ENCODE assay signal across 5 cellular contexts in the genomic region with DNA sequence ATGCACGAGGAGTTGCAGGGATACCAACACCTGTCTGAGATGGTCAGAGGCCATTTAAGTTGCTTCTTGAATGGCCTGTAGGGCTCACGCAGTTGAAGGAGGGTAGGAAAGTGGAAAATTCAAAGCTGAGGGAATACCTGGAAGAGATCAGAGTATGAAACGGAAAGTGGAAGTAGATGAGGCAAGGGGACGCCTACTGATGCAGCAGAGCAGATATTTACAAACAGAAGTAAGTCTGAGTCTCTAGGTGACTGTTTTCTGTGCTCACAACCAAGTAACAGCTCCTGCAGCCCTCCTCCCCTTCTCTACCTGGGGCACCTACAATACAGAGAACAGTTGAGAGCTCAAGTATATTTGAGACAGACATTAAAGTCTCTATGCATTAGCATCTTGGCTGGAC. TPM values are rescaled to one million over a fixed set of nuclear protein-coding genes. Genes with fewer than 3 reads are reported as not detected.
"Had no signal": no experiment of that assay in that cellular context is flagged by ENCODE, and none has a peak within 500 bp of the region (broad histone marks: within the 10 kb centered on the region; RNA-seq: fewer than 3 reads in every experiment).

No MANE protein-coding gene starts in this region.

RNA-seq across cellular contexts. Expression of a gene that starts 57.5 kb away (rescaled TPM):
- total RNA-seq: activated CD4-positive, alpha-beta memory T cell treated with anti-CD3 and anti-CD28 coated beads, Interleukin-2, amount 10 ng/mL, durations not matched to agents 7 days and 5 days; activated CD8-positive, alpha-beta memory T cell treated with anti-CD3 and anti-CD28 coated beads, Interleukin-2, amount 10 ng/mL, durations not matched to agents 7 days and 5 days; T-helper 1 cell treated with Interleukin-12 subunit alpha and Interleukin-12 subunit beta and Interleukin-4 antibody, amounts not matched to agents 30 ng/mL and 1 ng/mL, for 36 hours; T-helper 2 cell treated with Interferon-gamma antibody and Interleukin-4, amounts not matched to agents 100 ng/mL and 5 ng/mL, for 36 hours had no signal

RNA-seq across cellular contexts. Expression of a gene that starts 58.1 kb away (rescaled TPM):
- total RNA-seq: activated CD4-positive, alpha-beta memory T cell treated with anti-CD3 and anti-CD28 coated beads, Interleukin-2, amount 10 ng/mL, durations not matched to agents 7 days and 5 days; activated CD8-positive, alpha-beta memory T cell treated with anti-CD3 and anti-CD28 coated beads, Interleukin-2, amount 10 ng/mL, durations not matched to agents 7 days and 5 days; OCI-LY7; T-helper 1 cell treated with Interleukin-12 subunit alpha and Interleukin-12 subunit beta and Interleukin-4 antibody, amounts not matched to agents 30 ng/mL and 1 ng/mL, for 36 hours had no signal
